ENCODE assay signal across 13 cellular contexts in genomic region chr12:67980391-67980790, GRCh38. TPM values are rescaled to one million over a fixed set of nuclear protein-coding genes. Genes with fewer than 3 reads are reported as not detected.
DNase-seq lines count a peak whose midpoint lies in the region; ATAC-seq and TF ChIP-seq lines count a peak whose summit lies in the region.
"Had no signal": no experiment of that assay in that cellular context is flagged by ENCODE, and none has a peak within 500 bp of the region (broad histone marks: within the 10 kb centered on the region; RNA-seq: fewer than 3 reads in every experiment).

No MANE protein-coding gene starts in this region.

- ATAC-seq in SK-N-SH treated with all-trans-retinoic acid at 6 μM for 48 hours (peak; percentile 9; the same call in 1 of the 3 replicates), HG03378 (IDR thresholded peaks at IDR 0.05; ENCODE audit: unreplicated experiment) (no peak)
- ATAC-seq: CD8-positive, alpha-beta T cell had no signal

- H3K9me3 Mint-ChIP-seq in HFFc6, result peaks cover 20% of the 10 kb centered on the region
- H3K9me3 Mint-ChIP-seq: CD8-positive, alpha-beta T cell had no signal

- H3K4me3 Mint-ChIP-seq in HFFc6, result no peak overlapping the region
- H3K4me3 Mint-ChIP-seq: CD14-positive monocyte; CD8-positive, alpha-beta T cell had no signal

- peaks cover 20% of the 10 kb centered on the region for H3K36me3 Mint-ChIP-seq in HFFc6 (ENCODE audit: low read depth)
- H3K36me3 Mint-ChIP-seq: CD14-positive monocyte; CD8-positive, alpha-beta T cell had no signal

- no peaks in the 10 kb centered on the region for H3K27me3 Mint-ChIP-seq in HFFc6 (ENCODE audit: insufficient read depth)

- H3K4me3 ChIP-seq in fibroblast of the aortic adventitia (ENCODE audit: low read depth, low read length), result no peak overlapping the region

- DNase-seq in HFFc6 (no peak), fibroblast of the aortic adventitia (ENCODE audit: low read depth) (peak; percentile 4), NCI-H2227 treated with DMSO at 0.1 percent for 48 hours (lab: John Stamatoyannopoulos, UW) (no peak), GDM1 (lab: John Stamatoyannopoulos, UW) (no peak)
- DNase-seq in stimulated activated CD4-positive, alpha-beta T cell treated with anti-CD3 and anti-CD28 coated beads, Interleukin-15, amount 100 ng/mL, for 24 hours, result no peak
- DNase-seq: CD8-positive, alpha-beta T cell; DMS153; DMS79 treated with DMSO at 0.1 percent for 48 hours; EL had no signal

- no peak for TF ChIP-seq CTCF in HFFc6 (IDR thresholded peaks at IDR 0.05)
- no peak for TF ChIP-seq CTCF in fibroblast of the aortic adventitia (IDR thresholded peaks at IDR 0.05; ENCODE audit: insufficient read depth, low read length)

- H3K27ac Mint-ChIP-seq in HFFc6, result peak overlapping the region; percentile 98
- H3K27ac Mint-ChIP-seq: CD14-positive monocyte; CD8-positive, alpha-beta T cell had no signal

- H3K4me1 Mint-ChIP-seq in HFFc6 (ENCODE audit: low read depth), result peaks cover 34% of the 10 kb centered on the region
- H3K4me1 Mint-ChIP-seq: CD14-positive monocyte had no signal

TF ChIP-seq in SK-N-SH treated with all-trans-retinoic acid at 6 μM for 48 hours, 23 proteins besides CTCF, POLR2A, EP300 and RAD21:
- TF ChIP-seq ZNF70 (CRISPR knock-in tag; IDR thresholded peaks at IDR 0.05), result no peak
- no peak for TF ChIP-seq GLIS3 (CRISPR knock-in tag; IDR thresholded peaks at IDR 0.05)
- no peak for TF ChIP-seq ZNF565 (CRISPR knock-in tag; conservative IDR thresholded peaks at IDR 0.05; ENCODE audit: low read depth)
- TF ChIP-seq TOX (CRISPR knock-in tag; IDR thresholded peaks at IDR 0.05; ENCODE audit: borderline replicate concordance), result no peak

RNA-seq across cellular contexts. Expression of gene IFNG-AS1, which starts 8.9 kb away (rescaled TPM):
- total RNA-seq in HFFc6 (2021; fragmentation: NEBNext Ultra II Directional; extraction: Animal tissue kit (Norgen Biotek cat#: 25700)), result not detected
- total RNA-seq in fibroblast of the aortic adventitia (ENCODE audit: low replicate concordance), result 0.09 TPM in 1 of 2 replicates, not detected in the other
- total RNA-seq: H4 had no signal
